In genomic region chr5:142929602-142930001, GRCh38 we compare ENCODE assay signal across 15 cellular contexts.
DNase-seq lines count a peak whose midpoint lies in the region; ATAC-seq, FAIRE-seq and TF ChIP-seq lines count a peak whose summit lies in the region.
"Had no signal": no experiment of that assay in that cellular context is flagged by ENCODE, and none has a peak within 500 bp of the region (broad histone marks: within the 10 kb centered on the region; RNA-seq: fewer than 3 reads in every experiment).

No MANE protein-coding gene starts in this region.

- H3K4me1 ChIP-seq in CD8-positive, alpha-beta T cell (ENCODE audit: insufficient read depth, low read length): peaks cover 13% of the 10 kb centered on the region
- H3K4me1 ChIP-seq in heart right ventricle: peaks cover 25 to 99% (median 78%) of the 10 kb centered on the region in 9 donors
- H3K4me1 ChIP-seq in skeletal muscle tissue (ENCODE audit: control insufficient read depth in 3 of 3, insufficient read depth in 3 of 3, low read length in 3 of 3): peaks cover 17 to 27% (median 24%) of the 10 kb centered on the region in 3 donors
- H3K4me1 ChIP-seq in kidney (ENCODE audit: control insufficient read depth in 1 of 2, insufficient read depth in 1 of 2, low read depth in 1 of 2, low read length in 2 of 2): peaks cover 0 to 2% of the 10 kb centered on the region in 2 donors

- H3K9ac ChIP-seq in skeletal muscle tissue (ENCODE audit: low read depth in 1 of 3, low read length in 3 of 3) (no peak overlapping the region), kidney (ENCODE audit: low read length in 2 of 2) (no peak overlapping the region)
- H3K9ac ChIP-seq: SK-N-SH had no signal

- TF ChIP-seq CTCF in CD8-positive, alpha-beta T cell (IDR thresholded peaks at IDR 0.05): no peak
- TF ChIP-seq CTCF in heart right ventricle (IDR thresholded peaks at IDR 0.05) (no peak), WTC11 (IDR thresholded peaks at IDR 0.05) (no peak), kidney (IDR thresholded peaks at IDR 0.05; ENCODE audit: borderline replicate concordance, extremely low read depth, insufficient read depth) (no peak)

- no peaks in the 10 kb centered on the region for H3K9me3 ChIP-seq in CD8-positive, alpha-beta T cell (ENCODE audit: low read length)
- no peaks in the 10 kb centered on the region for H3K9me3 ChIP-seq in heart right ventricle
- H3K9me3 ChIP-seq in skeletal muscle tissue (ENCODE audit: control insufficient read depth in 3 of 3, low read length in 3 of 3): no peaks in the 10 kb centered on the region
- no peaks in the 10 kb centered on the region for H3K9me3 ChIP-seq in kidney (ENCODE audit: control insufficient read depth in 1 of 2, low read length in 2 of 2)
- H3K9me3 ChIP-seq: SK-N-SH had no signal

- H3K27ac Mint-ChIP-seq in CD8-positive, alpha-beta T cell: peak overlapping the region; percentile 90
- peak overlapping the region; percentile 26 for H3K27ac Mint-ChIP-seq in T-helper 1 cell treated with Interleukin-12 subunit alpha and Interleukin-12 subunit beta and Interleukin-4 antibody, amounts not matched to agents 30 μg/mL and 1 μg/mL, for 36 hours
- H3K27ac Mint-ChIP-seq in WTC11: no peak overlapping the region
- H3K27ac Mint-ChIP-seq: activated T-helper 17 cell treated with anti-CD3 and anti-CD28 coated beads, Interleukin-2, amount 50 U/mL, for 72 hours; B cell; brain; endodermal cell had no signal

- CTCF ChIA-PET in CD8-positive, alpha-beta T cell (lab: Charles Lee): no interaction called here
- CTCF ChIA-PET in WTC11 (lab: Charles Lee): no interaction called here

- FAIRE-seq in kidney (lab: Jason Lieb, UNC): no peak

- no peaks in the 10 kb centered on the region for H3K27me3 Mint-ChIP-seq in CD8-positive, alpha-beta T cell (ENCODE audit: low read depth)
- H3K27me3 Mint-ChIP-seq in T-helper 1 cell treated with Interleukin-12 subunit alpha and Interleukin-12 subunit beta and Interleukin-4 antibody, amounts not matched to agents 30 μg/mL and 1 μg/mL, for 36 hours (ENCODE audit: low read depth): no peaks in the 10 kb centered on the region
- H3K27me3 Mint-ChIP-seq in WTC11 (ENCODE audit: low read depth): no peaks in the 10 kb centered on the region
- H3K27me3 Mint-ChIP-seq: activated T-helper 17 cell treated with anti-CD3 and anti-CD28 coated beads, Interleukin-2, amount 50 U/mL, for 72 hours; B cell; brain had no signal

- peaks cover 53% of the 10 kb centered on the region for H3K4me1 Mint-ChIP-seq in CD8-positive, alpha-beta T cell (ENCODE audit: low read depth)
- H3K4me1 Mint-ChIP-seq in T-helper 1 cell treated with Interleukin-12 subunit alpha and Interleukin-12 subunit beta and Interleukin-4 antibody, amounts not matched to agents 30 μg/mL and 1 μg/mL, for 36 hours (ENCODE audit: low read depth): peaks cover 48% of the 10 kb centered on the region
- peaks cover 26% of the 10 kb centered on the region for H3K4me1 Mint-ChIP-seq in WTC11

- H3K36me3 Mint-ChIP-seq in CD8-positive, alpha-beta T cell: peaks cover 64% of the 10 kb centered on the region
- H3K36me3 Mint-ChIP-seq in T-helper 1 cell treated with Interleukin-12 subunit alpha and Interleukin-12 subunit beta and Interleukin-4 antibody, amounts not matched to agents 30 μg/mL and 1 μg/mL, for 36 hours (ENCODE audit: low read depth): peaks cover 34% of the 10 kb centered on the region
- peaks cover 2% of the 10 kb centered on the region; the same call in 1 of the 2 replicates for H3K36me3 Mint-ChIP-seq in WTC11
- H3K36me3 Mint-ChIP-seq: brain had no signal

- no peaks in the 10 kb centered on the region for H3K36me3 ChIP-seq in CD8-positive, alpha-beta T cell (ENCODE audit: insufficient read depth, low read length)
- H3K36me3 ChIP-seq in heart right ventricle (peaks cover 0 to 23% (median 0%) of the 10 kb centered on the region in 9 donors), skeletal muscle tissue (ENCODE audit: control insufficient read depth in 3 of 3, insufficient read depth in 3 of 3, low read length in 3 of 3) (no peaks in the 10 kb centered on the region), kidney (ENCODE audit: control insufficient read depth in 1 of 2, insufficient read depth in 2 of 2, low read length in 2 of 2) (no peaks in the 10 kb centered on the region)

- WGBS in heart right ventricle, 2 donors: 39 to 47% methylated on average over 2 of the region's 2 CpGs

- peak overlapping the region; percentile 27 for H3K27ac ChIP-seq in CD8-positive, alpha-beta T cell (ENCODE audit: low read depth, low read length)
- H3K27ac ChIP-seq in heart right ventricle: peak overlapping the region in 9 of 10 donors; percentile 49 to 89 (median 72)
- peak overlapping the region; percentile 66 for H3K27ac ChIP-seq in skeletal muscle tissue (ENCODE audit: low read depth, low read length)
- H3K27ac ChIP-seq in kidney (ENCODE audit: low read depth in 2 of 2, low read length in 2 of 2): no peak overlapping the region

- peak in 6 of 7 experiments; percentile 11 to 55 (median 29) for DNase-seq in CD8-positive, alpha-beta T cell
- DNase-seq in heart right ventricle (peak in 1 of 2 donors; percentile 70), WTC11 (ENCODE audit: low spot score) (no peak), kidney (no peak)
- no peak for DNase-seq in stimulated activated naive CD4-positive, alpha-beta T cell (lab: John Stamatoyannopoulos, UW)
- DNase-seq: endodermal cell, NCI-H2081, SK-N-SH had no signal

- ATAC-seq in CD8-positive, alpha-beta T cell: peak; percentile 77
- ATAC-seq in heart right ventricle (peak; percentile 75 to 90 (median 86)), GM18909 (IDR thresholded peaks at IDR 0.05; ENCODE audit: poor library complexity, unreplicated experiment) (no peak), WTC11 (no peak)
- ATAC-seq: activated CD4-positive, CD25-positive, alpha-beta regulatory T cell treated with anti-CD3 and anti-CD28 coated beads, Interleukin-2, amount 50 U/mL, for 24 hours; activated T-helper 17 cell treated with anti-CD3 and anti-CD28 coated beads, Interleukin-2, amount 50 U/mL, for 72 hours had no signal

- H3K27me3 ChIP-seq in CD8-positive, alpha-beta T cell (ENCODE audit: insufficient read depth, low read length): no peaks in the 10 kb centered on the region
- H3K27me3 ChIP-seq in heart right ventricle: no peaks in the 10 kb centered on the region
- no peaks in the 10 kb centered on the region for H3K27me3 ChIP-seq in skeletal muscle tissue (ENCODE audit: control insufficient read depth in 3 of 3, insufficient read depth in 3 of 3, low read length in 3 of 3)

- intact Hi-C loops in CD8-positive, alpha-beta T cell (cut with DNase I, micrococcal nuclease): loop anchor here (2.0 to 10.0 kb wide), 3 partner anchors 47 to 1265 kb away; no protein-coding TSS in a partner anchor
- intact Hi-C loops in heart right ventricle (cut with DNase I): loop anchor here in 8 of 10 donors (5.0 to 10.0 kb wide), 8 partner anchors 75 to 895 kb away; partner anchors contain the start of gene NR3C1 (in 2 of the 8)
- intact Hi-C loops in kidney (cut with DNase I): no loop called here

- H3K4me3 ChIP-seq in CD8-positive, alpha-beta T cell (ENCODE audit: low read depth, low read length): no peak overlapping the region
- no peak overlapping the region for H3K4me3 ChIP-seq in heart right ventricle
- H3K4me3 ChIP-seq in skeletal muscle tissue (ENCODE audit: low read length in 3 of 3): no peak overlapping the region
- H3K4me3 ChIP-seq in kidney (ENCODE audit: low read length in 2 of 2): no peak overlapping the region

- POLR2A ChIA-PET in CD8-positive, alpha-beta T cell (lab: Charles Lee): no interaction called here
- POLR2A ChIA-PET in WTC11 (lab: Charles Lee): no interaction called here

- no peaks in the 10 kb centered on the region for H3K9me3 Mint-ChIP-seq in CD8-positive, alpha-beta T cell
- H3K9me3 Mint-ChIP-seq in T-helper 1 cell treated with Interleukin-12 subunit alpha and Interleukin-12 subunit beta and Interleukin-4 antibody, amounts not matched to agents 30 μg/mL and 1 μg/mL, for 36 hours: no peaks in the 10 kb centered on the region
- peaks cover under 1% of the 10 kb centered on the region; the same call in 1 of the 2 replicates for H3K9me3 Mint-ChIP-seq in WTC11
- H3K9me3 Mint-ChIP-seq: activated T-helper 17 cell treated with anti-CD3 and anti-CD28 coated beads, Interleukin-2, amount 50 U/mL, for 72 hours; brain; endodermal cell had no signal

- H3K4me3 Mint-ChIP-seq in CD8-positive, alpha-beta T cell: no peak overlapping the region
- H3K4me3 Mint-ChIP-seq in T-helper 1 cell treated with Interleukin-12 subunit alpha and Interleukin-12 subunit beta and Interleukin-4 antibody, amounts not matched to agents 30 μg/mL and 1 μg/mL, for 36 hours: no peak overlapping the region
- no peak overlapping the region for H3K4me3 Mint-ChIP-seq in WTC11
- H3K4me3 Mint-ChIP-seq: activated T-helper 17 cell treated with anti-CD3 and anti-CD28 coated beads, Interleukin-2, amount 50 U/mL, for 72 hours; B cell; brain; endodermal cell had no signal

TF ChIP-seq in WTC11, 78 proteins besides CTCF, POLR2A, EP300 and RAD21 (continues in another document):
- TF ChIP-seq USF2 (CRISPR knock-in tag; IDR thresholded peaks at IDR 0.05): no peak
- TF ChIP-seq ZNF396 (CRISPR knock-in tag; IDR thresholded peaks at IDR 0.05; ENCODE audit: borderline replicate concordance): no peak
- TF ChIP-seq ZNF219 (CRISPR knock-in tag; IDR thresholded peaks at IDR 0.05; ENCODE audit: borderline replicate concordance): no peak
- no peak for TF ChIP-seq ZBTB43 (CRISPR knock-in tag; IDR thresholded peaks at IDR 0.05)

Comparison
In these comparisons a context has a peak if more than half of its experiments do, and no peak if none do; other contexts are left out.
1. ATAC-seq: peak in CD8-positive, alpha-beta T cell (single experiment) and heart right ventricle (8 of 8); none in GM18909 (single experiment) and WTC11 (single experiment).
2. DNase-seq: peak in CD8-positive, alpha-beta T cell (6 of 7); none in stimulated activated naive CD4-positive, alpha-beta T cell (0 of 6), WTC11 (single experiment) and kidney (single experiment).
3. H3K27ac ChIP-seq: peak in CD8-positive, alpha-beta T cell (single experiment), heart right ventricle (9 of 10) and skeletal muscle tissue (single experiment); none in kidney (0 of 2).